1 cellular context compared by ENCODE assay signal in genomic region chr20:47551841-47552240, GRCh38.
TF ChIP-seq lines count a peak whose summit lies in the region.

No MANE protein-coding gene starts in this region.

TF ChIP-seq in GM12878, 131 proteins besides CTCF, POLR2A, EP300 and RAD21 (continued from another document):
- no peak for TF ChIP-seq REST (IDR thresholded peaks at IDR 0.05; ENCODE audit: low read depth, low read length)
- no peak for TF ChIP-seq NRF1 (conservative IDR thresholded peaks at IDR 0.05; ENCODE audit: low read depth, low read length)
- TF ChIP-seq ASH2L (IDR thresholded peaks at IDR 0.05; ENCODE audit: borderline replicate concordance, low read depth): no peak
